In genomic region chr21:34801519-34802132, GRCh38 we compare ENCODE assay signal across 8 cellular contexts.
DNase-seq lines count a peak whose midpoint lies in the region; ATAC-seq and TF ChIP-seq lines count a peak whose summit lies in the region.

No MANE protein-coding gene starts in this region.

- H3K36me3 ChIP-seq in Panc1 (ENCODE audit: control insufficient read depth, insufficient read depth, low read length), result no peaks in the 10 kb centered on the region; the same call in 1 of the 2 replicates
- no peaks in the 10 kb centered on the region for H3K36me3 ChIP-seq in thyroid gland

- in situ Hi-C loops in Panc1 (cut with HindIII; ENCODE audit: low pct_unique_long_range_greater_than_20kb, low sequenced_read_pairs), result no loop called here

- H3K27me3 Mint-ChIP-seq in activated T-cell treated with anti-CD3 and anti-CD28 coated beads, Interleukin-2, amount 50 U/mL, for 4 hours (ENCODE audit: low read depth), result no peaks in the 10 kb centered on the region

- no peaks in the 10 kb centered on the region for H3K4me1 ChIP-seq in Panc1 (ENCODE audit: control insufficient read depth, insufficient read depth, low read length)
- peaks cover 0 to 5% of the 10 kb centered on the region in 2 donors for H3K4me1 ChIP-seq in thyroid gland

- peak in 1 of 2 donors; percentile 26 for ATAC-seq in activated T-cell treated with anti-CD3 and anti-CD28 coated beads, Interleukin-2, amount 50 U/mL, for 4 hours
- ATAC-seq in Panc1, result no peak
- no peak for ATAC-seq in GM19035 (IDR thresholded peaks at IDR 0.05; ENCODE audit: unreplicated experiment)

- H3K4me3 Mint-ChIP-seq in activated T-cell treated with anti-CD3 and anti-CD28 coated beads, Interleukin-2, amount 50 U/mL, for 4 hours, result no peak overlapping the region

- no peak for TF ChIP-seq POLR2A in thyroid gland (IDR thresholded peaks at IDR 0.05)

- H3K4me3 ChIP-seq in Panc1 (ENCODE audit: low read depth in 2 of 2, low read length in 2 of 2) (no peak overlapping the region), foreskin fibroblast (ENCODE audit: low read depth in 1 of 2, low read length in 2 of 2) (no peak overlapping the region), thyroid gland (replicated peaks in 1 of 3) (no peak overlapping the region)

- H3K9me3 ChIP-seq in Panc1 (ENCODE audit: control insufficient read depth, insufficient read depth, low read depth, low read length) (peaks cover 5% of the 10 kb centered on the region; the same call in 1 of the 2 replicates), thyroid gland (no peaks in the 10 kb centered on the region)

- TF ChIP-seq CTCF in Panc1 (IDR thresholded peaks at IDR 0.05) (peak; percentile 48), foreskin fibroblast (IDR thresholded peaks at IDR 0.05; ENCODE audit: low read depth, low read length) (peak; percentile 22), thyroid gland (IDR thresholded peaks at IDR 0.05) (peak in 3 of 6 experiments; percentile 20 to 24 (median 20))

- H3K27me3 ChIP-seq in Panc1 (ENCODE audit: control insufficient read depth, insufficient read depth, low read length), result no peaks in the 10 kb centered on the region
- H3K27me3 ChIP-seq in thyroid gland, result no peaks in the 10 kb centered on the region

- peaks cover 43% of the 10 kb centered on the region for H3K4me1 Mint-ChIP-seq in activated T-cell treated with anti-CD3 and anti-CD28 coated beads, Interleukin-2, amount 50 U/mL, for 4 hours (ENCODE audit: low read depth)

- POLR2A ChIA-PET in Panc1 (lab: Charles Lee), result no interaction called here

- intact Hi-C loops in Panc1 (cut with micrococcal nuclease; ENCODE audit: unreplicated experiment), result no loop called here
- intact Hi-C loops in thyroid gland (cut with DNase I), result no loop called here

- H3K9me3 Mint-ChIP-seq in activated T-cell treated with anti-CD3 and anti-CD28 coated beads, Interleukin-2, amount 50 U/mL, for 4 hours, result no peaks in the 10 kb centered on the region

- BruUV-seq in Panc1 (replicated peaks; lab: Mats Ljungman, UMichigan), result no TSS peak

- CTCF ChIA-PET in Panc1 (lab: Charles Lee), result no interaction called here

- peaks cover 55% of the 10 kb centered on the region for H3K36me3 Mint-ChIP-seq in activated T-cell treated with anti-CD3 and anti-CD28 coated beads, Interleukin-2, amount 50 U/mL, for 4 hours (ENCODE audit: insufficient read depth)

- peak; percentile 17 for DNase-seq in activated T-cell treated with anti-CD3 and anti-CD28 coated beads, Interleukin-2, amount 50 U/mL, for 4 hours
- no peak for DNase-seq in activated T-cell treated with anti-CD3 and anti-CD28 coated beads for 4 hours
- no peak for DNase-seq in Panc1 (ENCODE audit: low read depth, low spot score)
- peak in 1 of 2 donors; percentile 56 for DNase-seq in foreskin fibroblast
- DNase-seq in thyroid gland, result peak; percentile 7 to 15
- no peak for DNase-seq in anterior cingulate cortex (lab: John Stamatoyannopoulos, UW)
- no peak for DNase-seq in effector CD8-positive, alpha-beta T cell (lab: John Stamatoyannopoulos, UW)

- 69 to 75% methylated on average over 2 of the region's 2 CpGs for WGBS in thyroid gland, 2 donors

- H3K27ac ChIP-seq in Panc1 (ENCODE audit: low read length) (no peak overlapping the region), thyroid gland (no peak overlapping the region)

Comparison
In these comparisons a context has a peak if more than half of its experiments do, and no peak if none do; other contexts are left out.
1. DNase-seq: peak in activated T-cell treated with anti-CD3 and anti-CD28 coated beads, Interleukin-2, amount 50 U/mL, for 4 hours (single experiment) and thyroid gland (2 of 2); none in activated T-cell treated with anti-CD3 and anti-CD28 coated beads for 4 hours (single experiment), Panc1 (single experiment), anterior cingulate cortex (0 of 58) and effector CD8-positive, alpha-beta T cell (single experiment).